In the genomic region with DNA sequence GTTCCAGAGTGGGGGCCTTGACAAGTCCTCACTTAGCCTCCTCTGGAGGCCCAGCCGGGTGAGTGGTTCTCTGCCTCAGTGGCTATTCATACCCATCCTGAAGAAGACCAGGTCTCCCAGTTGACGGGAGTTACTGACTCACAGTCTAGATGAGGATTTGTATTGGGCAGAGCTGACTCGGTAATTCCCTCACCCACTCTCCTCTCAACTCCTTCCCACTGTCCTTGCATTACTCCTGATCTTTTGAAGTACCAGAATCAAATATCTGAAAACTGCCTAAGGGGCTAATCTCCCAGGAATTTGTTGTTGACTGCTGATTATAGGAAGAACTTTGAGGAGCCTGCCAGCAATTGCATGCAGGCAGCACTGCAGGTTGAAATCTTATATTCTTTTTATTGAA, we compare ENCODE assay signal across 1 cellular context.
TF ChIP-seq lines count a peak whose summit lies in the region.

No MANE protein-coding gene starts in this region.

TF ChIP-seq in SK-N-SH, 30 proteins besides CTCF, POLR2A, EP300 and RAD21 (continued from another document):
- TF ChIP-seq FOSL2 (IDR thresholded peaks at IDR 0.05; ENCODE audit: borderline replicate concordance, low read depth) (peak; percentile 58), FOXJ3 (CRISPR knock-in tag; IDR thresholded peaks at IDR 0.05) (no peak), ELF1 (IDR thresholded peaks at IDR 0.05) (no peak; the same call in 1 of the 2 replicates)
- TF ChIP-seq, protein P1, sequence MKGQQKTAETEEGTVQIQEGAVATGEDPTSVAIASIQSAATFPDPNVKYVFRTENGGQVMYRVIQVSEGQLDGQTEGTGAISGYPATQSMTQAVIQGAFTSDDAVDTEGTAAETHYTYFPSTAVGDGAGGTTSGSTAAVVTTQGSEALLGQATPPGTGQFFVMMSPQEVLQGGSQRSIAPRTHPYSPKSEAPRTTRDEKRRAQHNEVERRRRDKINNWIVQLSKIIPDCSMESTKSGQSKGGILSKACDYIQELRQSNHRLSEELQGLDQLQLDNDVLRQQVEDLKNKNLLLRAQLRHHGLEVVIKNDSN (IDR thresholded peaks at IDR 0.05; ENCODE audit: borderline replicate concordance, low read depth): no peak
TF ChIP-seq in SK-N-SH: peak in this region for 9.
